Comparison of ENCODE assay signal across 1 cellular context in the genomic region with DNA sequence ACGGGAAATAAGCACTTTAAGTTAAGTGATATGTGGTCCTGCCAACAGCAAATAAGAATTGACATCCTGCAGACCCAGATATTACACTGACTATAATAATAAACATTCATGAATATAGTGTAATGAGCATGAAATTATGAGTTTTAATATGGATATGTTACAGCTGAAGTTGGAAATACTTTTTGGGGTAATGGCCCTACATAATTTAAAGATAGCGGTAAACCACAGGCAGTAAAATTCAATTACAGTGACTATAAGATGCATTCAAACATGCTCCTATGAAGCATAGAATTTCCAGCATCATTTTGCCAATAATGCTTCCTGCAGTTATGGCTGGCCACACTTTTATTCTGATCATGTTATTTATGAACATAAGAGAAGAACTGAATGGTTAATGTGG.
A peak's percentile ranks its signal among the peaks of the same experiment; 100 is the strongest.
TF ChIP-seq lines count a peak whose summit lies in the region.

No MANE protein-coding gene starts in this region.

TF ChIP-seq in HEK293, 187 proteins besides CTCF, POLR2A, EP300 and RAD21 (continued from another document):
- TF ChIP-seq, protein P1, sequence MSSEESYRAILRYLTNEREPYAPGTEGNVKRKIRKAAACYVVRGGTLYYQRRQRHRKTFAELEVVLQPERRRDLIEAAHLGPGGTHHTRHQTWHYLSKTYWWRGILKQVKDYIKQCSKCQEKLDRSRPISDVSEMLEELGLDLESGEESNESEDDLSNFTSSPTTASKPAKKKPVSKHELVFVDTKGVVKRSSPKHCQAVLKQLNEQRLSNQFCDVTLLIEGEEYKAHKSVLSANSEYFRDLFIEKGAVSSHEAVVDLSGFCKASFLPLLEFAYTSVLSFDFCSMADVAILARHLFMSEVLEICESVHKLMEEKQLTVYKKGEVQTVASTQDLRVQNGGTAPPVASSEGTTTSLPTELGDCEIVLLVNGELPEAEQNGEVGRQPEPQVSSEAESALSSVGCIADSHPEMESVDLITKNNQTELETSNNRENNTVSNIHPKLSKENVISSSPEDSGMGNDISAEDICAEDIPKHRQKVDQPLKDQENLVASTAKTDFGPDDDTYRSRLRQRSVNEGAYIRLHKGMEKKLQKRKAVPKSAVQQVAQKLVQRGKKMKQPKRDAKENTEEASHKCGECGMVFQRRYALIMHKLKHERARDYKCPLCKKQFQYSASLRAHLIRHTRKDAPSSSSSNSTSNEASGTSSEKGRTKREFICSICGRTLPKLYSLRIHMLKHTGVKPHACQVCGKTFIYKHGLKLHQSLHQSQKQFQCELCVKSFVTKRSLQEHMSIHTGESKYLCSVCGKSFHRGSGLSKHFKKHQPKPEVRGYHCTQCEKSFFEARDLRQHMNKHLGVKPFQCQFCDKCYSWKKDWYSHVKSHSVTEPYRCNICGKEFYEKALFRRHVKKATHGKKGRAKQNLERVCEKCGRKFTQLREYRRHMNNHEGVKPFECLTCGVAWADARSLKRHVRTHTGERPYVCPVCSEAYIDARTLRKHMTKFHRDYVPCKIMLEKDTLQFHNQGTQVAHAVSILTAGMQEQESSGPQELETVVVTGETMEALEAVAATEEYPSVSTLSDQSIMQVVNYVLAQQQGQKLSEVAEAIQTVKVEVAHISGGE (tag by site-specific recombination; conservative IDR thresholded peaks at IDR 0.05; ENCODE audit: low read depth), result no peak
- TF ChIP-seq ZNF10 (tag by site-specific recombination; IDR thresholded peaks at IDR 0.05) (no peak), ZNF416 (tag by site-specific recombination; IDR thresholded peaks at IDR 0.05) (no peak), ZNF2 (tag by site-specific recombination; IDR thresholded peaks at IDR 0.05) (no peak), ZNF639 (tag by site-specific recombination; IDR thresholded peaks at IDR 0.05) (no peak), FEZF1 (tag by site-specific recombination; IDR thresholded peaks at IDR 0.05) (no peak), ZNF555 (tag by site-specific recombination; conservative IDR thresholded peaks at IDR 0.05) (no peak), ZSCAN16 (tag by site-specific recombination; IDR thresholded peaks at IDR 0.05) (no peak), ZNF302 (tag by site-specific recombination; IDR thresholded peaks at IDR 0.05; ENCODE audit: low read depth) (no peak), ZFP69B (tag by site-specific recombination; IDR thresholded peaks at IDR 0.05) (no peak), MZF1 (tag by site-specific recombination; IDR thresholded peaks at IDR 0.05; ENCODE audit: borderline replicate concordance) (no peak), ZNF660 (tag by site-specific recombination; IDR thresholded peaks at IDR 0.05) (no peak), KLF7 (tag by site-specific recombination; IDR thresholded peaks at IDR 0.05; ENCODE audit: borderline replicate concordance) (no peak), SCRT2 (tag by site-specific recombination; IDR thresholded peaks at IDR 0.05) (no peak), ZNF585B (tag by site-specific recombination; IDR thresholded peaks at IDR 0.05) (no peak), ZNF174 (tag by site-specific recombination; IDR thresholded peaks at IDR 0.05) (no peak), SP2 (tag by site-specific recombination; IDR thresholded peaks at IDR 0.05) (no peak)
- TF ChIP-seq, protein P2, sequence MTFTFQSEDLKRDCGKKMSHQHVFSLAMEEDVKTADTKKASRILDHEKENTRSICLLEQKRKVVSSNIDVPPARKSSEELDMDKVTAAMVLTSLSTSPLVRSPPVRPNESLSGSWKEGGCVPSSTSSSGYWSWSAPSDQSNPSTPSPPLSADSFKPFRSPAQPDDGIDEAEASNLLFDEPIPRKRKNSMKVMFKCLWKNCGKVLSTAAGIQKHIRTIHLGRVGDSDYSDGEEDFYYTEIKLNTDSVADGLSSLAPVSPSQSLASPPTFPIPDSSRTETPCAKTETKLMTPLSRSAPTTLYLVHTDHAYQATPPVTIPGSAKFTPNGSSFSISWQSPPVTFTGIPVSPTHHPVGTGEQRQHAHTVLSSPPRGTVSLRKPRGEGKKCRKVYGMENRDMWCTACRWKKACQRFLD (tag by site-specific recombination; IDR thresholded peaks at IDR 0.05), result no peak
- TF ChIP-seq, protein P3, sequence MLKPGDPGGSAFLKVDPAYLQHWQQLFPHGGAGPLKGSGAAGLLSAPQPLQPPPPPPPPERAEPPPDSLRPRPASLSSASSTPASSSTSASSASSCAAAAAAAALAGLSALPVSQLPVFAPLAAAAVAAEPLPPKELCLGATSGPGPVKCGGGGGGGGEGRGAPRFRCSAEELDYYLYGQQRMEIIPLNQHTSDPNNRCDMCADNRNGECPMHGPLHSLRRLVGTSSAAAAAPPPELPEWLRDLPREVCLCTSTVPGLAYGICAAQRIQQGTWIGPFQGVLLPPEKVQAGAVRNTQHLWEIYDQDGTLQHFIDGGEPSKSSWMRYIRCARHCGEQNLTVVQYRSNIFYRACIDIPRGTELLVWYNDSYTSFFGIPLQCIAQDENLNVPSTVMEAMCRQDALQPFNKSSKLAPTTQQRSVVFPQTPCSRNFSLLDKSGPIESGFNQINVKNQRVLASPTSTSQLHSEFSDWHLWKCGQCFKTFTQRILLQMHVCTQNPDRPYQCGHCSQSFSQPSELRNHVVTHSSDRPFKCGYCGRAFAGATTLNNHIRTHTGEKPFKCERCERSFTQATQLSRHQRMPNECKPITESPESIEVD (tag by site-specific recombination; IDR thresholded peaks at IDR 0.05), result peak; percentile 76
- TF ChIP-seq, protein P4, sequence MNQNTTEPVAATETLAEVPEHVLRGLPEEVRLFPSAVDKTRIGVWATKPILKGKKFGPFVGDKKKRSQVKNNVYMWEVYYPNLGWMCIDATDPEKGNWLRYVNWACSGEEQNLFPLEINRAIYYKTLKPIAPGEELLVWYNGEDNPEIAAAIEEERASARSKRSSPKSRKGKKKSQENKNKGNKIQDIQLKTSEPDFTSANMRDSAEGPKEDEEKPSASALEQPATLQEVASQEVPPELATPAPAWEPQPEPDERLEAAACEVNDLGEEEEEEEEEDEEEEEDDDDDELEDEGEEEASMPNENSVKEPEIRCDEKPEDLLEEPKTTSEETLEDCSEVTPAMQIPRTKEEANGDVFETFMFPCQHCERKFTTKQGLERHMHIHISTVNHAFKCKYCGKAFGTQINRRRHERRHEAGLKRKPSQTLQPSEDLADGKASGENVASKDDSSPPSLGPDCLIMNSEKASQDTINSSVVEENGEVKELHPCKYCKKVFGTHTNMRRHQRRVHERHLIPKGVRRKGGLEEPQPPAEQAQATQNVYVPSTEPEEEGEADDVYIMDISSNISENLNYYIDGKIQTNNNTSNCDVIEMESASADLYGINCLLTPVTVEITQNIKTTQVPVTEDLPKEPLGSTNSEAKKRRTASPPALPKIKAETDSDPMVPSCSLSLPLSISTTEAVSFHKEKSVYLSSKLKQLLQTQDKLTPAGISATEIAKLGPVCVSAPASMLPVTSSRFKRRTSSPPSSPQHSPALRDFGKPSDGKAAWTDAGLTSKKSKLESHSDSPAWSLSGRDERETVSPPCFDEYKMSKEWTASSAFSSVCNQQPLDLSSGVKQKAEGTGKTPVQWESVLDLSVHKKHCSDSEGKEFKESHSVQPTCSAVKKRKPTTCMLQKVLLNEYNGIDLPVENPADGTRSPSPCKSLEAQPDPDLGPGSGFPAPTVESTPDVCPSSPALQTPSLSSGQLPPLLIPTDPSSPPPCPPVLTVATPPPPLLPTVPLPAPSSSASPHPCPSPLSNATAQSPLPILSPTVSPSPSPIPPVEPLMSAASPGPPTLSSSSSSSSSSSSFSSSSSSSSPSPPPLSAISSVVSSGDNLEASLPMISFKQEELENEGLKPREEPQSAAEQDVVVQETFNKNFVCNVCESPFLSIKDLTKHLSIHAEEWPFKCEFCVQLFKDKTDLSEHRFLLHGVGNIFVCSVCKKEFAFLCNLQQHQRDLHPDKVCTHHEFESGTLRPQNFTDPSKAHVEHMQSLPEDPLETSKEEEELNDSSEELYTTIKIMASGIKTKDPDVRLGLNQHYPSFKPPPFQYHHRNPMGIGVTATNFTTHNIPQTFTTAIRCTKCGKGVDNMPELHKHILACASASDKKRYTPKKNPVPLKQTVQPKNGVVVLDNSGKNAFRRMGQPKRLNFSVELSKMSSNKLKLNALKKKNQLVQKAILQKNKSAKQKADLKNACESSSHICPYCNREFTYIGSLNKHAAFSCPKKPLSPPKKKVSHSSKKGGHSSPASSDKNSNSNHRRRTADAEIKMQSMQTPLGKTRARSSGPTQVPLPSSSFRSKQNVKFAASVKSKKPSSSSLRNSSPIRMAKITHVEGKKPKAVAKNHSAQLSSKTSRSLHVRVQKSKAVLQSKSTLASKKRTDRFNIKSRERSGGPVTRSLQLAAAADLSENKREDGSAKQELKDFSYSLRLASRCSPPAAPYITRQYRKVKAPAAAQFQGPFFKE (tag by site-specific recombination; IDR thresholded peaks at IDR 0.05; ENCODE audit: borderline replicate concordance), result no peak
